Comparison of ENCODE assay signal across 20 cellular contexts in genomic region chr2:140308706-140309105, GRCh38.
DNase-seq lines count a peak whose midpoint lies in the region; ATAC-seq, FAIRE-seq and TF ChIP-seq lines count a peak whose summit lies in the region.
"Had no signal": no experiment of that assay in that cellular context is flagged by ENCODE, and none has a peak within 500 bp of the region (broad histone marks: within the 10 kb centered on the region; RNA-seq: fewer than 3 reads in every experiment).

No MANE protein-coding gene starts in this region.

- DNase-seq in H54 (ENCODE audit: insufficient read length, low spot score) (no peak), PC-3 (peak; percentile 51), foreskin melanocyte (peak; percentile 2), D341Med (ENCODE audit: low spot score) (no peak)
- no peak for DNase-seq in activated CD4-positive, alpha-beta T cell treated with anti-CD3 and anti-CD28 coated beads, Interleukin-2, amount 10 ng/mL, durations not matched to agents 7 days and 5 days
- DNase-seq: BE2C; C1 segment of cervical spinal cord; CD4-positive, CD25-positive, alpha-beta regulatory T cell; CD8-positive, alpha-beta memory T cell; COR-L47; GDM1; GM23248; HFFc6 had no signal

- no peaks in the 10 kb centered on the region for H3K9me3 ChIP-seq in PC-3 (ENCODE audit: low read length)
- H3K9me3 ChIP-seq: BE2C had no signal

- H3F3A ChIP-seq in PC-3 (ENCODE audit: low read length, unreplicated experiment): no peaks in the 10 kb centered on the region

- no peaks in the 10 kb centered on the region for H3K27me3 ChIP-seq in PC-3 (ENCODE audit: low read length)
- H3K27me3 ChIP-seq: BE2C had no signal

- H3K9ac ChIP-seq in PC-3 (ENCODE audit: low read length): no peak overlapping the region
- H3K9ac ChIP-seq: GM23248 had no signal

- H3K9me2 ChIP-seq in PC-3 (replicated peaks; ENCODE audit: low read length): no peaks in the 10 kb centered on the region

- H3K9me3 Mint-ChIP-seq in activated CD4-positive, alpha-beta T cell treated with anti-CD3 and anti-CD28 coated beads, Interleukin-2, amount 10 ng/mL, durations not matched to agents 7 days and 5 days: no peaks in the 10 kb centered on the region

- FAIRE-seq in H54 (lab: Jason Lieb, UNC): peak; percentile 61
- FAIRE-seq: D721Med, GM12892, GM18507, HTR-8/SVneo had no signal

- H3K27me3 Mint-ChIP-seq in activated CD4-positive, alpha-beta T cell treated with anti-CD3 and anti-CD28 coated beads, Interleukin-2, amount 10 ng/mL, durations not matched to agents 7 days and 5 days: no peaks in the 10 kb centered on the region
- H3K27me3 Mint-ChIP-seq: CD4-positive, CD25-positive, alpha-beta regulatory T cell; IgD-negative memory B cell had no signal

- no peak overlapping the region for H3K27ac ChIP-seq in PC-3 (ENCODE audit: low read length)
- H3K27ac ChIP-seq: GM23248 had no signal

- no peaks in the 10 kb centered on the region for H3K36me3 ChIP-seq in PC-3 (ENCODE audit: low read depth, low read length)
- H3K36me3 ChIP-seq: BE2C had no signal

- no peak overlapping the region for H3K27ac Mint-ChIP-seq in activated CD4-positive, alpha-beta T cell treated with anti-CD3 and anti-CD28 coated beads, Interleukin-2, amount 10 ng/mL, durations not matched to agents 7 days and 5 days
- H3K27ac Mint-ChIP-seq: CD4-positive, CD25-positive, alpha-beta regulatory T cell; CD8-positive, alpha-beta memory T cell; HFFc6; IgD-negative memory B cell had no signal

- POLR2A ChIA-PET in PC-3 (lab: Charles Lee; ENCODE audit: unreplicated experiment): interaction anchor here (0.7 kb wide), 1 partner anchor 1736 kb away, joined by 5 read pairs; no protein-coding TSS in a partner anchor
- POLR2A ChIA-PET in activated CD4-positive, alpha-beta T cell treated with anti-CD3 and anti-CD28 coated beads, Interleukin-2, amount 10 ng/mL, durations not matched to agents 7 days and 5 days (lab: Charles Lee): no interaction called here

- no peak for TF ChIP-seq CTCF in PC-3 (conservative IDR thresholded peaks at IDR 0.05; ENCODE audit: low read depth, low read length)

- H3K4me3 ChIP-seq in PC-3 (ENCODE audit: low read length): no peak overlapping the region
- H3K4me3 ChIP-seq: GM23248 had no signal

- ATAC-seq in PC-3: peak; percentile 78
- ATAC-seq in HG03342 (IDR thresholded peaks at IDR 0.05; ENCODE audit: unreplicated experiment): no peak
- ATAC-seq: HCT116 had no signal

- H2AFZ ChIP-seq in PC-3 (ENCODE audit: low read length): no peak overlapping the region
- H2AFZ ChIP-seq: GM23248 had no signal

- intact Hi-C loops in PC-3 (cut with micrococcal nuclease): no loop called here

- H3K36me3 Mint-ChIP-seq in activated CD4-positive, alpha-beta T cell treated with anti-CD3 and anti-CD28 coated beads, Interleukin-2, amount 10 ng/mL, durations not matched to agents 7 days and 5 days (ENCODE audit: low read depth): no peaks in the 10 kb centered on the region
- H3K36me3 Mint-ChIP-seq: CD4-positive, CD25-positive, alpha-beta regulatory T cell; CD8-positive, alpha-beta memory T cell; IgD-negative memory B cell had no signal

- H3K4me3 Mint-ChIP-seq in activated CD4-positive, alpha-beta T cell treated with anti-CD3 and anti-CD28 coated beads, Interleukin-2, amount 10 ng/mL, durations not matched to agents 7 days and 5 days: no peak overlapping the region
- H3K4me3 Mint-ChIP-seq: CD4-positive, CD25-positive, alpha-beta regulatory T cell; CD8-positive, alpha-beta memory T cell; HFFc6; IgD-negative memory B cell had no signal

- CTCF ChIA-PET in PC-3 (lab: Charles Lee): no interaction called here
- CTCF ChIA-PET in activated CD4-positive, alpha-beta T cell treated with anti-CD3 and anti-CD28 coated beads, Interleukin-2, amount 10 ng/mL, durations not matched to agents 7 days and 5 days (lab: Charles Lee): no interaction called here

- no peaks in the 10 kb centered on the region for H3K4me1 Mint-ChIP-seq in activated CD4-positive, alpha-beta T cell treated with anti-CD3 and anti-CD28 coated beads, Interleukin-2, amount 10 ng/mL, durations not matched to agents 7 days and 5 days
- H3K4me1 Mint-ChIP-seq: CD4-positive, CD25-positive, alpha-beta regulatory T cell; CD8-positive, alpha-beta memory T cell; IgD-negative memory B cell had no signal

- H4K20me1 ChIP-seq in PC-3 (ENCODE audit: low read length): no peaks in the 10 kb centered on the region

- no TSS peak for BruUV-seq in PC-3 (replicated peaks; lab: Mats Ljungman, UMichigan)

- H3K4me1 ChIP-seq in PC-3 (ENCODE audit: insufficient read depth, low read length): peaks cover 11% of the 10 kb centered on the region; the same call in 1 of the 2 replicates
- H3K4me1 ChIP-seq: BE2C had no signal

- no peak for TF ChIP-seq POLR2A in H54 (IDR thresholded peaks at IDR 0.05; ENCODE audit: low read depth, low read length)

- H3K79me2 ChIP-seq in PC-3 (ENCODE audit: low read length): no peaks in the 10 kb centered on the region

- H3K4me2 ChIP-seq in PC-3 (ENCODE audit: low read length): no peak overlapping the region

Comparison
In these comparisons a context has a peak if more than half of its experiments do, and no peak if none do; other contexts are left out.
1. DNase-seq: peak in PC-3 (single experiment) and foreskin melanocyte (single experiment); none in H54 (single experiment), D341Med (single experiment) and activated CD4-positive, alpha-beta T cell treated with anti-CD3 and anti-CD28 coated beads, Interleukin-2, amount 10 ng/mL, durations not matched to agents 7 days and 5 days (single experiment).